In the genomic region with DNA sequence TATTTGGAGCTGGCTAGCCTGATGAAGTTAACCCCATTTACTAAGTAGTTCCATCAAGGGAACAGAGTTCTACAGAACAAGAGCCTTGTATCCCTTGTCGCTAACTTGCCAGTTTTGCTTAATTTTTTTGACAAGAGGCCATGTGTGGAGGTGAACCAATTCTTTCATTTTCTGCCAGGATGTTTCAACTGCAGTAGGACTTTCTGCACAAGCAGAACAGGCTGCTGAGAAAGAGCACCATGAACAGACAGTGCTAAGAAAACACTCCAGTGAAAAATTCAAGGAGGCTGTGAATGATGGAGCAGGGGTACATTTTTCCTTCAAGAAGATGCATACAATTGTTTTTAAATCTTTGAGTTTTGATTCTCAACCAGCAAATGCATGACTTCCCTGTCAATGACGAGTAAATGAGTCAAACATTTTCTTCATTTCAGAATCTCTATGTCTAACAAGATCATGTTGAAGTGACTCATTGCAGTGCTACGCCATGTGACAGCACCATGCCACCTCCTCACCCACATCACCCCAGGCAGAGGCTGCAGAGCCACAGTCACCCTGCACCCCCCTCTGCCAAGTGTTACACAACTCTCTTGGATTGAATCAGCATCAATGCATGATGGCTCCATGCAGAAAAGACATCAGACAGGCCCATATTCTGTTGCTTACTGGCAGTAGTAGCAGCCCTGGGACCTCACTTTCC, we compare ENCODE assay signal across 8 cellular contexts.
A peak's percentile ranks its signal among the peaks of the same experiment; 100 is the strongest.
DNase-seq lines count a peak whose midpoint lies in the region; ATAC-seq and TF ChIP-seq lines count a peak whose summit lies in the region.

No MANE protein-coding gene starts in this region.

- no peak overlapping the region for H3K23ac ChIP-seq in mesendoderm (ENCODE audit: low read length)

- peaks cover 29% of the 10 kb centered on the region for H3K4me1 Mint-ChIP-seq in CD8-positive, alpha-beta T cell (ENCODE audit: low read depth)

- H3K4me1 ChIP-seq in CD8-positive, alpha-beta T cell (ENCODE audit: insufficient read depth, low read length): peaks cover 9% of the 10 kb centered on the region
- H3K4me1 ChIP-seq in mesendoderm (ENCODE audit: control insufficient read depth, low read depth, low read length): peaks cover 4% of the 10 kb centered on the region
- peaks cover 8% of the 10 kb centered on the region for H3K4me1 ChIP-seq in upper lobe of right lung

- H3K27me3 Mint-ChIP-seq in CD8-positive, alpha-beta T cell (ENCODE audit: low read depth): no peaks in the 10 kb centered on the region

- no peak overlapping the region for H3K18ac ChIP-seq in mesendoderm (ENCODE audit: low read length)

- no peak overlapping the region for H3K4me3 Mint-ChIP-seq in CD8-positive, alpha-beta T cell

- no peak overlapping the region for H3K4me3 ChIP-seq in CD8-positive, alpha-beta T cell (ENCODE audit: low read depth, low read length)
- H3K4me3 ChIP-seq in mesendoderm (ENCODE audit: low read length) (no peak overlapping the region), upper lobe of right lung (no peak overlapping the region)

- H3K4ac ChIP-seq in mesendoderm (ENCODE audit: low read depth, low read length): no peak overlapping the region

- no peaks in the 10 kb centered on the region for H3K9me3 Mint-ChIP-seq in CD8-positive, alpha-beta T cell

- CTCF ChIA-PET in CD8-positive, alpha-beta T cell (lab: Charles Lee): no interaction called here

- no peak overlapping the region for H3K4me2 ChIP-seq in mesendoderm (ENCODE audit: low read length)

- POLR2A ChIA-PET in CD8-positive, alpha-beta T cell (lab: Charles Lee): no interaction called here

- no peak overlapping the region for H4K5ac ChIP-seq in mesendoderm (ENCODE audit: low read length)

- DNase-seq in CD8-positive, alpha-beta T cell: peak in 2 of 7 experiments; percentile 16 to 46
- peak; percentile 66 for DNase-seq in NCI-H226
- peak in 38 of 58 donors; percentile 10 to 78 (median 38) for DNase-seq in anterior cingulate cortex (lab: John Stamatoyannopoulos, UW)
- DNase-seq in mesendoderm: no peak
- no peak for DNase-seq in upper lobe of right lung
- no peak for DNase-seq in cerebellar cortex (ENCODE audit: low spot score)
- no peak for DNase-seq in cortex of kidney (lab: John Stamatoyannopoulos, UW)

- no CpG with 5 or more reads among the region's 3 CpGs for WGBS in mesendoderm (ENCODE audit: extremely low coverage, insufficient coverage, low lambda C conversion rate)

- H4K8ac ChIP-seq in mesendoderm (ENCODE audit: low read depth, low read length): no peak overlapping the region

- no peaks in the 10 kb centered on the region for H3K36me3 Mint-ChIP-seq in CD8-positive, alpha-beta T cell

- H3K27ac ChIP-seq in CD8-positive, alpha-beta T cell (ENCODE audit: low read depth, low read length): no peak overlapping the region
- H3K27ac ChIP-seq in mesendoderm (ENCODE audit: low read depth, low read length) (no peak overlapping the region), upper lobe of right lung (peak overlapping the region; percentile 27)

- H3K9ac ChIP-seq in mesendoderm (ENCODE audit: low read length): no peak overlapping the region

- H3K9me3 ChIP-seq in CD8-positive, alpha-beta T cell (ENCODE audit: low read length): no peaks in the 10 kb centered on the region
- H3K9me3 ChIP-seq in upper lobe of right lung: no peaks in the 10 kb centered on the region

- no peaks in the 10 kb centered on the region for H3K27me3 ChIP-seq in CD8-positive, alpha-beta T cell (ENCODE audit: insufficient read depth, low read length)
- no peaks in the 10 kb centered on the region for H3K27me3 ChIP-seq in mesendoderm (ENCODE audit: insufficient read depth, low read length, poor library complexity)
- no peaks in the 10 kb centered on the region for H3K27me3 ChIP-seq in upper lobe of right lung

- H2BK15ac ChIP-seq in mesendoderm (replicated peaks; ENCODE audit: low read depth): no peak overlapping the region

- no peak overlapping the region for H2AK5ac ChIP-seq in mesendoderm (ENCODE audit: low read length)

- no peak for TF ChIP-seq CTCF in CD8-positive, alpha-beta T cell (IDR thresholded peaks at IDR 0.05)
- TF ChIP-seq CTCF in upper lobe of right lung (IDR thresholded peaks at IDR 0.05): no peak

- no peaks in the 10 kb centered on the region for H3K36me3 ChIP-seq in CD8-positive, alpha-beta T cell (ENCODE audit: insufficient read depth, low read length)
- H3K36me3 ChIP-seq in mesendoderm (ENCODE audit: control insufficient read depth, insufficient read depth, low read length): no peaks in the 10 kb centered on the region
- H3K36me3 ChIP-seq in upper lobe of right lung: no peaks in the 10 kb centered on the region

- no peak overlapping the region for H2BK5ac ChIP-seq in mesendoderm (ENCODE audit: low read length)

- intact Hi-C loops in CD8-positive, alpha-beta T cell (cut with DNase I, micrococcal nuclease): no loop called here
- intact Hi-C loops in upper lobe of right lung (cut with DNase I): no loop called here

- ATAC-seq in CD8-positive, alpha-beta T cell: peak; percentile 74
- peak; percentile 85 for ATAC-seq in upper lobe of right lung
- ATAC-seq in HG03571 (IDR thresholded peaks at IDR 0.05; ENCODE audit: unreplicated experiment): no peak

- H2BK120ac ChIP-seq in mesendoderm (ENCODE audit: low read depth, low read length): no peak overlapping the region

- H3K79me1 ChIP-seq in mesendoderm (ENCODE audit: low read length): no peaks in the 10 kb centered on the region

- peak overlapping the region; percentile 2 for H3K27ac Mint-ChIP-seq in CD8-positive, alpha-beta T cell

- no peaks in the 10 kb centered on the region for H3K79me2 ChIP-seq in mesendoderm (ENCODE audit: control insufficient read depth, insufficient read depth, low read length)

- H3K56ac ChIP-seq in mesendoderm (ENCODE audit: low read length): peak overlapping the region; percentile 43

Comparison
In these comparisons a context has a peak if more than half of its experiments do, and no peak if none do; other contexts are left out.
1. DNase-seq: peak in NCI-H226 (single experiment) and anterior cingulate cortex (38 of 58); none in mesendoderm (single experiment), upper lobe of right lung (single experiment), cerebellar cortex (single experiment) and cortex of kidney (single experiment).